Comparison of ENCODE assay signal across 21 cellular contexts in genomic region chr10:114402233-114402632, GRCh38. TPM values are rescaled to one million over a fixed set of nuclear protein-coding genes. Genes with fewer than 3 reads are reported as not detected.
DNase-seq lines count a peak whose midpoint lies in the region; ATAC-seq and TF ChIP-seq lines count a peak whose summit lies in the region.
"Had no signal": no experiment of that assay in that cellular context is flagged by ENCODE, and none has a peak within 500 bp of the region (broad histone marks: within the 10 kb centered on the region; RNA-seq: fewer than 3 reads in every experiment).

No MANE protein-coding gene starts in this region.

- H3K4me2 ChIP-seq in trophoblast cell (ENCODE audit: low read length) = peak overlapping the region; percentile 99

- H2BK12ac ChIP-seq in trophoblast cell (ENCODE audit: low read length) = no peak overlapping the region

- no peak overlapping the region for H2AK5ac ChIP-seq in trophoblast cell (ENCODE audit: low read length)

- H3K23ac ChIP-seq in trophoblast cell (ENCODE audit: low read length) = no peak overlapping the region

- H3K9me3 ChIP-seq in Panc1 (ENCODE audit: control insufficient read depth, insufficient read depth, low read depth, low read length) = no peaks in the 10 kb centered on the region
- H3K9me3 ChIP-seq in gastroesophageal sphincter = no peaks in the 10 kb centered on the region
- H3K9me3 ChIP-seq in trophoblast cell (ENCODE audit: insufficient read depth, low read depth, low read length) = no peaks in the 10 kb centered on the region

- H2BK120ac ChIP-seq in trophoblast cell (ENCODE audit: insufficient read depth, low read length, poor library complexity) = no peak overlapping the region

- intact Hi-C loops in Panc1 (cut with micrococcal nuclease; ENCODE audit: unreplicated experiment) = loop anchor here (5.0 kb wide), 1 partner anchor 95 kb away; no protein-coding TSS in a partner anchor

- 37 to 47% methylated on average over 2 of the region's 2 CpGs for whole genome bisulfite sequencing in gastroesophageal sphincter (ENCODE audit: low coverage in 1 of 2), 2 donors
- no CpG with 5 or more reads among the region's 2 CpGs for WGBS in trophoblast cell (ENCODE audit: extremely low coverage, insufficient coverage, insufficient read length)

- H3K4me3 ChIP-seq in Panc1 (ENCODE audit: low read depth in 2 of 2, low read length in 2 of 2) (peak overlapping the region; percentile 77 to 92), gastroesophageal sphincter (peak overlapping the region in 1 of 2 donors; percentile 69), trophoblast cell (ENCODE audit: low read depth, low read length) (no peak overlapping the region)
- H3K4me3 ChIP-seq: GM23248, lung had no signal

- CTCF ChIA-PET in Panc1 (lab: Charles Lee) = interaction anchor here (1.1 kb wide), 1 partner anchor 26 kb away, joined by 3 read pairs; no protein-coding TSS in a partner anchor

- H3K4ac ChIP-seq in trophoblast cell (ENCODE audit: low read depth, low read length) = peak overlapping the region; percentile 98

- DNase-seq in A172 (ENCODE audit: low spot score) (peak; percentile 25), Panc1 (ENCODE audit: low read depth, low spot score) (no peak), trophoblast cell (no peak), NCI-H2081 (lab: John Stamatoyannopoulos, UW) (no peak), HuH-7.5 (ENCODE audit: low spot score) (no peak)
- DNase-seq in stimulated activated CD4-positive, alpha-beta T cell treated with anti-CD3 and anti-CD28 coated beads, Interleukin-4, amount 100 ng/mL, for 24 hours = no peak
- DNase-seq: activated CD4-positive, alpha-beta T cell treated with anti-CD3 and anti-CD28 coated beads for 4 hours; activated CD8-positive, alpha-beta memory T cell treated with anti-CD3 and anti-CD28 coated beads, Interleukin-2, amount 10 ng/mL, durations not matched to agents 7 days and 5 days; effector memory CD8-positive, alpha-beta T cell; GM23248; IMR-90; natural killer cell; NCI-H1417 treated with DMSO at 0.1 percent for 48 hours; NCI-H526; SHP77; small intestine; stimulated activated CD4-positive, alpha-beta T cell treated with anti-CD3 and anti-CD28 coated beads, Interleukin-4, amount 100 ng/mL, for 4 hours had no signal

- no peak for TF ChIP-seq EP300 in gastroesophageal sphincter (IDR thresholded peaks at IDR 0.05)

- TF ChIP-seq CTCF in Panc1 (IDR thresholded peaks at IDR 0.05) (no peak), gastroesophageal sphincter (IDR thresholded peaks at IDR 0.05) (no peak)

- H2BK5ac ChIP-seq in trophoblast cell (ENCODE audit: low read depth, low read length, poor library complexity) = no peak overlapping the region

- no peak for TF ChIP-seq POLR2A in gastroesophageal sphincter (IDR thresholded peaks at IDR 0.05)

- BruUV-seq in Panc1 (replicated peaks; lab: Mats Ljungman, UMichigan) = no TSS peak

- H4K91ac ChIP-seq in trophoblast cell (ENCODE audit: low read depth, low read length) = no peak overlapping the region

- ATAC-seq in Panc1 (no peak), gastroesophageal sphincter (no peak), HG02763 (IDR thresholded peaks at IDR 0.05; ENCODE audit: unreplicated experiment) (no peak)
- ATAC-seq: activated CD8-positive, alpha-beta memory T cell treated with anti-CD3 and anti-CD28 coated beads, Interleukin-2, amount 10 ng/mL, durations not matched to agents 7 days and 5 days; effector memory CD8-positive, alpha-beta T cell; natural killer cell had no signal

- no peak overlapping the region for H3K14ac ChIP-seq in trophoblast cell (ENCODE audit: low read length)

- H2AFZ ChIP-seq in trophoblast cell (ENCODE audit: insufficient read depth, low read length, poor library complexity) = no peak overlapping the region
- H2AFZ ChIP-seq: GM23248 had no signal

- H3K27ac ChIP-seq in Panc1 (ENCODE audit: low read length) = peak overlapping the region; percentile 95
- peak overlapping the region; percentile 11 to 82 (median 71) for H3K27ac ChIP-seq in gastroesophageal sphincter
- H3K27ac ChIP-seq in trophoblast cell (ENCODE audit: low read depth, low read length) = no peak overlapping the region
- H3K27ac ChIP-seq: C4-2B, GM23248 had no signal

- H3K4me1 ChIP-seq in Panc1 (ENCODE audit: control insufficient read depth, insufficient read depth, low read length) = peaks cover 64% of the 10 kb centered on the region
- peaks cover 0 to 78% (median 10%) of the 10 kb centered on the region in 3 donors for H3K4me1 ChIP-seq in gastroesophageal sphincter
- peaks cover 26 to 35% of the 10 kb centered on the region in 2 experiments for H3K4me1 ChIP-seq in trophoblast cell (ENCODE audit: control insufficient read depth in 1 of 2, insufficient read depth in 2 of 2, low read length in 2 of 2)

- in situ Hi-C loops in Panc1 (cut with HindIII; ENCODE audit: low pct_unique_long_range_greater_than_20kb, low sequenced_read_pairs) = no loop called here

- H3K9ac ChIP-seq in trophoblast cell (ENCODE audit: low read length) = no peak overlapping the region
- H3K9ac ChIP-seq: GM23248 had no signal

- H3K27me3 ChIP-seq in Panc1 (ENCODE audit: control insufficient read depth, insufficient read depth, low read length) = no peaks in the 10 kb centered on the region
- peaks cover 26% of the 10 kb centered on the region for H3K27me3 ChIP-seq in gastroesophageal sphincter
- H3K27me3 ChIP-seq in trophoblast cell (ENCODE audit: insufficient read depth, low read length) = no peaks in the 10 kb centered on the region

- peaks cover 30% of the 10 kb centered on the region for H3K79me2 ChIP-seq in trophoblast cell (ENCODE audit: control insufficient read depth, insufficient read depth, low read length, poor library complexity)

- POLR2A ChIA-PET in Panc1 (lab: Charles Lee) = no interaction called here

- H4K8ac ChIP-seq in trophoblast cell (ENCODE audit: low read depth, low read length) = no peak overlapping the region

- H3K79me1 ChIP-seq in trophoblast cell (ENCODE audit: low read length) = peaks cover 24% of the 10 kb centered on the region

- H3K36me3 ChIP-seq in Panc1 (ENCODE audit: control insufficient read depth, insufficient read depth, low read length) = no peaks in the 10 kb centered on the region
- H3K36me3 ChIP-seq in gastroesophageal sphincter = no peaks in the 10 kb centered on the region
- H3K36me3 ChIP-seq in trophoblast cell (ENCODE audit: control insufficient read depth in 1 of 2, insufficient read depth in 2 of 2, low read length in 2 of 2) = peaks cover 0 to 3% of the 10 kb centered on the region in 2 experiments

- H4K12ac ChIP-seq in trophoblast cell (ENCODE audit: low read depth, low read length) = no peak overlapping the region

- H3K18ac ChIP-seq in trophoblast cell (ENCODE audit: low read length) = no peak overlapping the region

RNA-seq across cellular contexts. Expression of gene AFAP1L2, which starts 2.1 kb away (rescaled TPM):
- total RNA-seq in A172 (2014; rRNA removed; shearing (Covaris generic)) = 0.50 and 1.4 TPM in 2 replicates
- total RNA-seq in Panc1 (2021; ENCODE audit: unreplicated experiment) (170 TPM), gastroesophageal sphincter (10 to 100 TPM; 20.5 to 29.5 (median 23.9) TPM)
- 113 TPM for polyA plus RNA-seq in Panc1 (2012; ENCODE audit: insufficient read length)
- polyA plus RNA-seq in trophoblast cell (2013) = 41.9 and 43.1 TPM in 2 replicates
- total RNA-seq: GM23248 had no signal
- polyA plus RNA-seq: GM23248 had no signal
